16 cellular contexts compared by ENCODE assay signal in the genomic region with DNA sequence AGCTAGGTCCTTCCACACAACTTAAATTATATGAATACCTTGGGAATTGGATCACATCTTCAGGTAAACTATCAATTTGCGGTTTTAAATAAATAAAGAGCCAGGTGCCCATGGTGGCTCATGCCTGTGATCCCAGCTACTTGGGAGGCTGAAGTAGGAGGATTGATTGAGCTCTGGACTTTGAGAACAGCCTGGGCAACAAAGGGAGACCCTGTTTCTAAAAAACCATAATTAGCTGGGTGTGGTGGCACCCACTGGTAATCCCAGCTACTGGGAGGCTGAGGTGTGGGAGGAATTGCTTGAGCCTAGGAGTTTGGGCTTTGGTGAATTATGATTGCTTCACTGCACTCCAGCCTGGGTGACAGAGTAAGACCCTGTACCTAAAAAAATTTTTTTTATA. TPM values are rescaled to one million over a fixed set of nuclear protein-coding genes. Genes with fewer than 3 reads are reported as not detected.
A peak's percentile ranks its signal among the peaks of the same experiment; 100 is the strongest.
DNase-seq lines count a peak whose midpoint lies in the region; ATAC-seq, FAIRE-seq and TF ChIP-seq lines count a peak whose summit lies in the region.
"Had no signal": no experiment of that assay in that cellular context is flagged by ENCODE, and none has a peak within 500 bp of the region (broad histone marks: within the 10 kb centered on the region; RNA-seq: fewer than 3 reads in every experiment).

No MANE protein-coding gene starts in this region.

- H3K4me1 ChIP-seq in A549 (peaks cover 36% of the 10 kb centered on the region; the same call in 2 of the 3 replicates), PC-9 (replicated peaks; ENCODE audit: insufficient read depth) (peaks cover 50% of the 10 kb centered on the region), iPS-20b (ENCODE audit: insufficient read depth, low read length) (peaks cover 8% of the 10 kb centered on the region; the same call in 1 of the 2 replicates), lower lobe of right lung (peaks cover 17% of the 10 kb centered on the region)

- DNase-seq in A549 (ENCODE audit: low read depth in 1 of 2, low spot score in 1 of 2) (no peak), GM06990 (ENCODE audit: extremely low read depth, insufficient read length) (no peak), PC-9 (no peak), lower lobe of right lung (no peak), foreskin fibroblast (no peak), KG1 (lab: John Stamatoyannopoulos, UW) (no peak)
- DNase-seq: aorta; CD8-positive, alpha-beta T cell; hippocampal formation; NCI-H526; stimulated activated naive CD4-positive, alpha-beta T cell had no signal

- H4K20me1 ChIP-seq in PC-9 (ENCODE audit: insufficient read depth): no peaks in the 10 kb centered on the region

- H3K9me2 ChIP-seq in PC-9 (ENCODE audit: insufficient read depth): no peaks in the 10 kb centered on the region

- CTCF ChIA-PET in A549 (lab: Yijun Ruan, JAX) (interaction anchor here (1.0 kb wide), 1 partner anchor 292 kb away, joined by 3 read pairs; no protein-coding TSS in a partner anchor), PC-9 (lab: Charles Lee) (no interaction called here)

- TF ChIP-seq POLR2A in A549 (IDR thresholded peaks at IDR 0.05; ENCODE audit: low read length): no peak

- TF ChIP-seq EP300 in A549 (IDR thresholded peaks at IDR 0.05): no peak

- H3K9me3 ChIP-seq in A549 (no peaks in the 10 kb centered on the region), PC-9 (ENCODE audit: insufficient read depth, low read depth) (no peaks in the 10 kb centered on the region), iPS-20b (ENCODE audit: insufficient read depth, low read depth, low read length) (no peaks in the 10 kb centered on the region), lower lobe of right lung (no peaks in the 10 kb centered on the region)

- no TSS peak for BruUV-seq in PC-9 (replicated peaks; lab: Mats Ljungman, UMichigan)

- no peak for TF ChIP-seq RAD21 in A549 (conservative IDR thresholded peaks at IDR 0.05 in 1 of 2, IDR thresholded peaks at IDR 0.05 in 1 of 2)

- H3K27ac ChIP-seq in A549 (no peak overlapping the region), PC-9 (peak overlapping the region; percentile 9; the same call in 1 of the 2 replicates), iPS-20b (ENCODE audit: low read length) (no peak overlapping the region), lower lobe of right lung (no peak overlapping the region)

- POLR2A ChIA-PET in A549 (lab: Yijun Ruan, JAX): no interaction called here
- POLR2A ChIA-PET in PC-9 (lab: Charles Lee; ENCODE audit: unreplicated experiment): no interaction called here

- peaks cover 63% of the 10 kb centered on the region for H3K79me2 ChIP-seq in PC-9 (ENCODE audit: low read depth)

- H3K4me3 ChIP-seq in A549 (no peak overlapping the region), GM06990 (replicated peaks; ENCODE audit: low read depth, low read length) (peak overlapping the region; percentile 90), PC-9 (peak overlapping the region; percentile 72; the same call in 1 of the 2 replicates), iPS-20b (ENCODE audit: low read length) (peak overlapping the region; percentile 93), lower lobe of right lung (no peak overlapping the region), foreskin fibroblast (ENCODE audit: low read depth in 1 of 2, low read length in 2 of 2) (no peak overlapping the region)

- no peak for ATAC-seq in A549
- ATAC-seq in lower lobe of right lung: no peak
- no peak for ATAC-seq in HG03521 (IDR thresholded peaks at IDR 0.05; ENCODE audit: unreplicated experiment)
- ATAC-seq: CD8-positive, alpha-beta T cell had no signal

- H3K27me3 ChIP-seq in GM06990 (replicated peaks; ENCODE audit: control insufficient read depth, insufficient read depth, low read length) (no peaks in the 10 kb centered on the region), PC-9 (ENCODE audit: insufficient read depth, low read depth) (no peaks in the 10 kb centered on the region), iPS-20b (ENCODE audit: insufficient read depth, low read length) (no peaks in the 10 kb centered on the region), lower lobe of right lung (ENCODE audit: low read depth) (no peaks in the 10 kb centered on the region)

- 88% methylated on average over 1 of the region's 1 CpG for WGBS in A549 (ENCODE audit: missing lambda C conversion rate)

- H3K4me2 ChIP-seq in A549 (peak overlapping the region; percentile 93), PC-9 (peak overlapping the region; percentile 88)

- peaks cover 19% of the 10 kb centered on the region; the same call in 1 of the 2 replicates for H3F3A ChIP-seq in PC-9 (ENCODE audit: insufficient read depth, low read depth)

- peaks cover 5% of the 10 kb centered on the region for H3K36me3 ChIP-seq in GM06990 (ENCODE audit: control insufficient read depth, insufficient read depth, low read length)
- peaks cover 35% of the 10 kb centered on the region for H3K36me3 ChIP-seq in PC-9 (ENCODE audit: low read depth)
- H3K36me3 ChIP-seq in iPS-20b (ENCODE audit: insufficient read depth, low read depth, low read length): peaks cover 64% of the 10 kb centered on the region
- peaks cover 22% of the 10 kb centered on the region for H3K36me3 ChIP-seq in lower lobe of right lung

- TF ChIP-seq CTCF in A549 (IDR thresholded peaks at IDR 0.05) (no peak), GM06990 (IDR thresholded peaks at IDR 0.05; ENCODE audit: insufficient read depth, low read length, poor library complexity, severe bottlenecking) (no peak), PC-9 (conservative IDR thresholded peaks at IDR 0.05) (no peak), lower lobe of right lung (IDR thresholded peaks at IDR 0.05) (no peak), foreskin fibroblast (IDR thresholded peaks at IDR 0.05; ENCODE audit: low read depth, low read length) (no peak)

- no peak overlapping the region for H2AFZ ChIP-seq in PC-9

- intact Hi-C loops in PC-9 (cut with micrococcal nuclease; ENCODE audit: unreplicated experiment) (loop anchor here (2.0 to 5.0 kb wide), 2 partner anchors 131 to 293 kb away; partner anchors contain the start of gene KIAA0319), lower lobe of right lung (cut with DNase I) (no loop called here)

- H3K9ac ChIP-seq in iPS-20b (ENCODE audit: low read depth, low read length): peak overlapping the region; percentile 44; the same call in 1 of the 2 replicates

- FAIRE-seq in A549 (lab: Jason Lieb, UNC): no peak

TF ChIP-seq in A549, 52 proteins besides CTCF, POLR2A, EP300 and RAD21 (continues in another document):
- TF ChIP-seq, protein P1, sequence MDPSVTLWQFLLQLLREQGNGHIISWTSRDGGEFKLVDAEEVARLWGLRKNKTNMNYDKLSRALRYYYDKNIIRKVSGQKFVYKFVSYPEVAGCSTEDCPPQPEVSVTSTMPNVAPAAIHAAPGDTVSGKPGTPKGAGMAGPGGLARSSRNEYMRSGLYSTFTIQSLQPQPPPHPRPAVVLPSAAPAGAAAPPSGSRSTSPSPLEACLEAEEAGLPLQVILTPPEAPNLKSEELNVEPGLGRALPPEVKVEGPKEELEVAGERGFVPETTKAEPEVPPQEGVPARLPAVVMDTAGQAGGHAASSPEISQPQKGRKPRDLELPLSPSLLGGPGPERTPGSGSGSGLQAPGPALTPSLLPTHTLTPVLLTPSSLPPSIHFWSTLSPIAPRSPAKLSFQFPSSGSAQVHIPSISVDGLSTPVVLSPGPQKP (IDR thresholded peaks at IDR 0.05; ENCODE audit: low read depth, low read length): no peak
- TF ChIP-seq KDM5A (IDR thresholded peaks at IDR 0.05): no peak
- no peak for TF ChIP-seq HOXB5 (CRISPR knock-in tag; IDR thresholded peaks at IDR 0.05)
- no peak for TF ChIP-seq ZSCAN20 (CRISPR knock-in tag; IDR thresholded peaks at IDR 0.05)
- no peak for TF ChIP-seq RNF2 (IDR thresholded peaks at IDR 0.05; ENCODE audit: borderline replicate concordance, low read depth)
- TF ChIP-seq EHF (CRISPR knock-in tag; IDR thresholded peaks at IDR 0.05): no peak
- TF ChIP-seq HOXB13 (CRISPR knock-in tag; IDR thresholded peaks at IDR 0.05; ENCODE audit: low read depth): no peak
- no peak for TF ChIP-seq TFCP2L1 (CRISPR knock-in tag; IDR thresholded peaks at IDR 0.05)
- TF ChIP-seq, protein P2, sequence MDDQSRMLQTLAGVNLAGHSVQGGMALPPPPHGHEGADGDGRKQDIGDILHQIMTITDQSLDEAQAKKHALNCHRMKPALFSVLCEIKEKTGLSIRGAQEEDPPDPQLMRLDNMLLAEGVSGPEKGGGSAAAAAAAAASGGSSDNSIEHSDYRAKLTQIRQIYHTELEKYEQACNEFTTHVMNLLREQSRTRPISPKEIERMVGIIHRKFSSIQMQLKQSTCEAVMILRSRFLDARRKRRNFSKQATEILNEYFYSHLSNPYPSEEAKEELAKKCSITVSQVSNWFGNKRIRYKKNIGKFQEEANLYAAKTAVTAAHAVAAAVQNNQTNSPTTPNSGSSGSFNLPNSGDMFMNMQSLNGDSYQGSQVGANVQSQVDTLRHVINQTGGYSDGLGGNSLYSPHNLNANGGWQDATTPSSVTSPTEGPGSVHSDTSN (IDR thresholded peaks at IDR 0.05): no peak
- no peak for TF ChIP-seq ZNF302 (CRISPR knock-in tag; IDR thresholded peaks at IDR 0.05)
- no peak for TF ChIP-seq TP53 (CRISPR knock-in tag; IDR thresholded peaks at IDR 0.05)
- TF ChIP-seq SREBF2 (IDR thresholded peaks at IDR 0.05): no peak
- no peak for TF ChIP-seq GATA3 (IDR thresholded peaks at IDR 0.05; ENCODE audit: borderline replicate concordance)
- no peak for TF ChIP-seq NFE2L2 (conservative IDR thresholded peaks at IDR 0.05; ENCODE audit: low read length)

RNA-seq across cellular contexts. Expression of gene GMNN, which starts 3.4 kb away (rescaled TPM):
- 44.1 and 59.2 TPM in 2 replicates for polyA plus RNA-seq in A549 (2011; rRNA removed)
- polyA plus RNA-seq in A549 (2012; cell fraction: cytosol; rRNA removed): 40.7 and 45.8 TPM in 2 replicates
- 37.0 and 47.2 TPM in 2 replicates for polyA plus RNA-seq in A549 (2012; cell fraction: nucleus; rRNA removed)
- polyA plus RNA-seq in A549 (2017; fragmentation: RNase III; extraction: RNeasy Plus Mini Kit Qiagen cat#74134 plus additional on column Dnase treatment): 56.8 to 59.4 TPM (median 59.2 TPM) in 3 replicates
- 9.1 and 18.3 TPM in 2 replicates for polyA minus RNA-seq in A549 (2011; rRNA and poly(A)+ RNA removed)
- 53.1 and 54.8 TPM in 2 replicates for total RNA-seq in PC-9 (2021)
- total RNA-seq in lower lobe of right lung: 11.1 TPM

RNA-seq across cellular contexts. Expression of gene ARMH2, which starts 20.6 kb away (rescaled TPM):
- not detected in 2 replicates for polyA plus RNA-seq in A549 (2011; rRNA removed)
- not detected in 2 replicates for polyA plus RNA-seq in A549 (2012; cell fraction: cytosol; rRNA removed)
- polyA plus RNA-seq in A549 (2012; cell fraction: nucleus; rRNA removed): not detected in 2 replicates
- polyA plus RNA-seq in A549 (2017; fragmentation: RNase III; extraction: RNeasy Plus Mini Kit Qiagen cat#74134 plus additional on column Dnase treatment): not detected in 3 replicates
- polyA minus RNA-seq in A549 (2011; rRNA and poly(A)+ RNA removed): not detected in 2 replicates
- total RNA-seq in PC-9 (2021): not detected in 2 replicates
- total RNA-seq in lower lobe of right lung: 0.68 TPM
- total RNA-seq: activated CD8-positive, alpha-beta memory T cell treated with anti-CD3 and anti-CD28 coated beads for 36 hours; aorta; lung microvascular endothelial cell; pulmonary artery endothelial cell had no signal
- polyA plus RNA-seq: aorta had no signal

RNA-seq across cellular contexts. Expression of gene C6orf62, which starts 59.2 kb away (rescaled TPM):
- polyA plus RNA-seq in A549 (2011; rRNA removed) (67.5 and 73.4 TPM in 2 replicates), A549 (2017; fragmentation: RNase III; extraction: RNeasy Plus Mini Kit Qiagen cat#74134 plus additional on column Dnase treatment) (66.3 to 75.5 TPM (median 66.6 TPM) in 3 replicates)
- 17.7 and 20.3 TPM in 2 replicates for polyA plus RNA-seq in A549 (2012; cell fraction: cytosol; rRNA removed)
- polyA plus RNA-seq in A549 (2012; cell fraction: nucleus; rRNA removed): 10.0 and 13.6 TPM in 2 replicates
- 48.1 and 51.3 TPM in 2 replicates for polyA minus RNA-seq in A549 (2011; rRNA and poly(A)+ RNA removed)
- total RNA-seq in PC-9 (2021) (107 and 128 TPM in 2 replicates), lower lobe of right lung (123 TPM)

Comparison
In these comparisons a context has a peak if more than half of its experiments do, and no peak if none do; other contexts are left out.
1. H3K4me3 ChIP-seq: peak in GM06990 (single experiment), PC-9 (single experiment) and iPS-20b (single experiment); none in A549 (single experiment), lower lobe of right lung (single experiment) and foreskin fibroblast (0 of 2).